22 cellular contexts compared by ENCODE assay signal in the genomic region with DNA sequence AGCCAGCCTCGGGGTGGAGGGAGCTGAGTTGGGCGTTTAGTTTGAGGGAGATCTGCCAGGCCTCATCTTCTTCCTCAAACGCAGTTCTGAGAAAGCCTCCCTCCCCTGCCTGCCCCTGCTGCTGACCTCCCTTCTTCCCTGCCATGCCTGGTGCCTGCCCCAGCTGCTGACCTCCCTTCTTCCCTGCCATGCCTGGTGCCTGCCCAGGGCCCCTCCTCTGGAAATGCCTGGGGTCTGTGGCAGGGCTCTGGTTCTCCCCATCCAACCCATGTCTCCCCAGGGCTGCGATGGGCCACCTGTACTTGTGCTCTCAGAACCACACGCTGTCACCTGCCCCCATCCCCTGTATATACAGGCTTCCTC.
A peak's percentile ranks its signal among the peaks of the same experiment; 100 is the strongest.
DNase-seq lines count a peak whose midpoint lies in the region; ATAC-seq and TF ChIP-seq lines count a peak whose summit lies in the region.
"Had no signal": no experiment of that assay in that cellular context is flagged by ENCODE, and none has a peak within 500 bp of the region (broad histone marks: within the 10 kb centered on the region; RNA-seq: fewer than 3 reads in every experiment).

No MANE protein-coding gene starts in this region.

- ATAC-seq in left lung (peak; percentile 63), HG02938 (IDR thresholded peaks at IDR 0.05; ENCODE audit: unreplicated experiment) (no peak), GM21423 (IDR thresholded peaks at IDR 0.05; ENCODE audit: unreplicated experiment) (no peak)
- ATAC-seq: mucosa of descending colon; stimulated activated effector memory CD8-positive, alpha-beta T cell treated with anti-CD3 and anti-CD28 coated beads, Interleukin-12 subunit alpha, Interleukin-12 subunit beta, amount 100 ng/mL, for 72 hours had no signal

- intact Hi-C loops in left lung (cut with DNase I): no loop called here

- no peaks in the 10 kb centered on the region for H3K36me3 ChIP-seq in BLaER1
- H3K36me3 ChIP-seq in SK-N-MC (ENCODE audit: insufficient read depth, low read length): no peaks in the 10 kb centered on the region
- H3K36me3 ChIP-seq in left lung: no peaks in the 10 kb centered on the region
- H3K36me3 ChIP-seq: esophagus muscularis mucosa, neutrophil, WERI-Rb-1 had no signal

- H4K20me1 ChIP-seq in BLaER1: no peaks in the 10 kb centered on the region

- H3K27me3 ChIP-seq in BLaER1 (no peaks in the 10 kb centered on the region), HL-60 (ENCODE audit: insufficient read depth, poor library complexity, severe bottlenecking) (no peaks in the 10 kb centered on the region), left lung (peaks cover 0 to 2% of the 10 kb centered on the region in 2 donors)
- H3K27me3 ChIP-seq: neutrophil, testis had no signal

- CTCF ChIA-PET in GM10248 (lab: Yijun Ruan, JAX): interaction anchor here (1.4 to 1.9 kb wide), 3 partner anchors 9 to 24 kb away, joined by 3 to 5 read pairs (median 3); no protein-coding TSS in a partner anchor

- H3K27ac ChIP-seq in BLaER1 (peak overlapping the region; percentile 88), HL-60 (replicated peaks) (peak overlapping the region; percentile 14; the same call in 1 of the 2 replicates), SK-N-MC (peak overlapping the region; percentile 58; the same call in 1 of the 2 replicates), left lung (no peak overlapping the region)
- H3K27ac ChIP-seq: esophagus muscularis mucosa, neutrophil, testis, WERI-Rb-1 had no signal

- H3K4me3 ChIP-seq in BLaER1: no peak overlapping the region
- no peak overlapping the region for H3K4me3 ChIP-seq in HL-60 (replicated peaks; ENCODE audit: insufficient read depth, low read length)
- no peak overlapping the region for H3K4me3 ChIP-seq in SK-N-MC
- H3K4me3 ChIP-seq in left lung: no peak overlapping the region
- H3K4me3 ChIP-seq: esophagus muscularis mucosa, mucosa of descending colon, testis had no signal

- H3K9ac ChIP-seq in BLaER1 (peak overlapping the region; percentile 69), SK-N-MC (ENCODE audit: insufficient read length) (no peak overlapping the region)

- POLR2A ChIA-PET in GM10248 (lab: Yijun Ruan, JAX): no interaction called here

- H3K4me1 ChIP-seq in BLaER1 (peaks cover 56% of the 10 kb centered on the region), left lung (no peaks in the 10 kb centered on the region)
- H3K4me1 ChIP-seq: esophagus muscularis mucosa, testis had no signal

- H3K4me2 ChIP-seq in BLaER1: peak overlapping the region; percentile 78

- TF ChIP-seq CTCF in HL-60 (IDR thresholded peaks at IDR 0.05; ENCODE audit: insufficient read depth, low read length): no peak
- no peak for TF ChIP-seq CTCF in left lung (IDR thresholded peaks at IDR 0.05)
- no peak for TF ChIP-seq CTCF in GM10248 (IDR thresholded peaks at IDR 0.05; ENCODE audit: control extremely low read depth, extremely low read depth, low read depth, missing control alignments)

- no peaks in the 10 kb centered on the region for H3K9me3 ChIP-seq in BLaER1
- no peaks in the 10 kb centered on the region for H3K9me3 ChIP-seq in SK-N-MC (ENCODE audit: low read depth, low read length)
- no peaks in the 10 kb centered on the region for H3K9me3 ChIP-seq in left lung
- H3K9me3 ChIP-seq: esophagus muscularis mucosa, mucosa of descending colon, neutrophil, testis had no signal

- DNase-seq in HL-60 (ENCODE audit: low read depth in 1 of 2, low spot score in 1 of 2) (peak in 1 of 2 experiments; percentile 29), SK-N-MC (ENCODE audit: low read depth, low spot score) (no peak), left lung (peak; percentile 50 to 51), NCI-H1105 treated with DMSO at 0.1 percent for 48 hours (lab: John Stamatoyannopoulos, UW) (no peak), GM10248 (ENCODE audit: extremely low spot score) (no peak)
- DNase-seq: activated CD4-positive, alpha-beta T cell treated with anti-CD3 and anti-CD28 coated beads, Interleukin-2, amount 50 U/mL, for 48 hours; activated naive CD4-positive, alpha-beta T cell treated with Interleukin-2 at 50 U/mL for 16 hours; activated T-cell treated with anti-CD3 and anti-CD28 coated beads for 4 hours; cerebellar nuclear complex; DMS79 treated with DMSO at 0.1 percent for 48 hours; effector CD4-positive, alpha-beta T cell; GOT3; T-helper 1 cell; testis; WERI-Rb-1 had no signal

Comparison
In these comparisons a context has a peak if more than half of its experiments do, and no peak if none do; other contexts are left out.
1. H3K27ac ChIP-seq: peak in BLaER1 (single experiment), HL-60 (single experiment) and SK-N-MC (single experiment); none in left lung (0 of 2).
2. DNase-seq: peak in left lung (2 of 2); none in SK-N-MC (single experiment), NCI-H1105 treated with DMSO at 0.1 percent for 48 hours (single experiment) and GM10248 (single experiment).